ENCODE assay signal across 8 cellular contexts in genomic region chr6:44246663-44247337, GRCh38. TPM values are rescaled to one million over a fixed set of nuclear protein-coding genes. Genes with fewer than 3 reads are reported as not detected.
DNase-seq lines count a peak whose midpoint lies in the region; ATAC-seq and TF ChIP-seq lines count a peak whose summit lies in the region.

Gene HSP90AB1, plus strand, starts transcription at chr6:44247101. Its CDS starts 1,529 bp downstream, at chr6:44248630.

- TF ChIP-seq RAD21 in liver (IDR thresholded peaks at IDR 0.05), result peak in 1 of 2 donors; percentile 13

- under 1% methylated on average over 34 of the region's 34 CpGs for WGBS in liver

- no peaks in the 10 kb centered on the region for H3K27me3 ChIP-seq in liver (ENCODE audit: control insufficient read depth in 4 of 4, insufficient read depth in 4 of 4, low read length in 3 of 4)

- peaks cover 5 to 25% (median 21%) of the 10 kb centered on the region in 4 donors for H3K4me1 ChIP-seq in liver (ENCODE audit: control insufficient read depth in 4 of 4, insufficient read depth in 4 of 4, low read length in 3 of 4)

- H3K9ac ChIP-seq in liver (ENCODE audit: low read depth in 1 of 2, low read length in 2 of 2), result peak within 1 kb of the TSS; percentile 93 to 100

- ATAC-seq in GM19395 (IDR thresholded peaks at IDR 0.05; ENCODE audit: unreplicated experiment), result peak; percentile 66
- peak; percentile 29 for ATAC-seq in HG03558 (IDR thresholded peaks at IDR 0.05; ENCODE audit: extremely low read depth, unreplicated experiment)

- no peak for TF ChIP-seq CTCF in liver (IDR thresholded peaks at IDR 0.05; ENCODE audit: low read depth, low read length, missing input control)

- H3K4me3 ChIP-seq in liver (ENCODE audit: low read depth in 1 of 3, low read length in 3 of 3), result peak within 1 kb of the TSS; percentile 74 to 88 (median 83)

- no peaks in the 10 kb centered on the region for H3K9me3 ChIP-seq in liver (ENCODE audit: control insufficient read depth in 4 of 4, low read length in 3 of 4)

- peak within 1 kb of the TSS; percentile 99 to 100 for H3K27ac ChIP-seq in liver (ENCODE audit: low read depth in 1 of 2, low read length in 2 of 2)

- H3K36me3 ChIP-seq in liver (ENCODE audit: control insufficient read depth in 4 of 4, insufficient read depth in 3 of 4, low read depth in 1 of 4, low read length in 3 of 4), result peaks cover 2 to 31% (median 26%) of the 10 kb centered on the region in 4 donors

- DNase-seq in CD1c-positive myeloid dendritic cell (ENCODE audit: extremely low spot score), result peak; percentile 98
- DNase-seq in NCI-H748 (lab: John Stamatoyannopoulos, UW; ENCODE audit: unreplicated experiment), result peak; percentile 100
- DNase-seq in activated CD4-positive, alpha-beta T cell treated with anti-CD3 and anti-CD28 coated beads, Interleukin-2, amount 50 U/mL, for 1 hour, result peak; percentile 94
- DNase-seq in dermis blood vessel endothelial cell, result peak; percentile 98
- peak; percentile 92 for DNase-seq in stimulated activated CD4-positive, alpha-beta T cell treated with anti-CD3 and anti-CD28 coated beads, Interleukin-4, amount 100 ng/mL, for 1 hour

TF ChIP-seq in liver, 16 proteins besides CTCF, POLR2A, EP300 and RAD21:
- TF ChIP-seq EGR1 (IDR thresholded peaks at IDR 0.05; ENCODE audit: low read depth in 2 of 2) (peak; percentile 98 to 99), FOXA1 (IDR thresholded peaks at IDR 0.05) (no peak), HNF4A (conservative IDR thresholded peaks at IDR 0.05) (peak; percentile 12 to 18), HNF4G (IDR thresholded peaks at IDR 0.05) (no peak), GABPA (IDR thresholded peaks at IDR 0.05 in 1 of 2, conservative IDR thresholded peaks at IDR 0.05 in 1 of 2) (no peak), TAF1 (conservative IDR thresholded peaks at IDR 0.05) (peak; percentile 100), YY1 (IDR thresholded peaks at IDR 0.05) (peak; percentile 13), ZBTB33 (IDR thresholded peaks at IDR 0.05) (peak; percentile 68), NR2F2 (IDR thresholded peaks at IDR 0.05) (peak; percentile 19), SP1 (IDR thresholded peaks at IDR 0.05) (peak; percentile 77), MAX (IDR thresholded peaks at IDR 0.05) (peak; percentile 98), ATF3 (IDR thresholded peaks at IDR 0.05) (peak; percentile 54), FOXA2 (IDR thresholded peaks at IDR 0.05) (peak; percentile 29), REST (IDR thresholded peaks at IDR 0.05) (peak; percentile 97), JUND (IDR thresholded peaks at IDR 0.05) (peak; percentile 57 to 72), RXRA (IDR thresholded peaks at IDR 0.05) (peak; percentile 24 to 33)

RNA-seq across cellular contexts. Expression of gene HSP90AB1, which starts in this region (rescaled TPM):
- total RNA-seq in dermis blood vessel endothelial cell (558 and 784 TPM in 2 replicates), liver (100 to 1,000 TPM; 170 to 281 TPM)
- polyA plus RNA-seq in liver, result 100 to 1,000 TPM; 129 to 235 TPM

Comparison
In these comparisons a context has a peak if more than half of its experiments do, and no peak if none do; other contexts are left out.
1. Peak in every context shown above with its lines: DNase-seq, ATAC-seq, H3K4me3 ChIP-seq and H3K27ac ChIP-seq.